ENCODE assay signal across 9 cellular contexts in genomic region chr10:22908837-22909236, GRCh38. TPM values are rescaled to one million over a fixed set of nuclear protein-coding genes. Genes with fewer than 3 reads are reported as not detected.
"Had no signal": no experiment of that assay in that cellular context is flagged by ENCODE, and none has a peak within 500 bp of the region (broad histone marks: within the 10 kb centered on the region; RNA-seq: fewer than 3 reads in every experiment).

No MANE protein-coding gene starts in this region.

- FAIRE-seq: HepG2, HTR-8/SVneo had no signal

- DNase-seq: IMR-90, KBM-7, KG1 had no signal

- H3K9ac ChIP-seq: KMS-11 had no signal

- H3K27ac ChIP-seq: HL-60, KMS-11 had no signal

- ATAC-seq: HepG2 had no signal

- H3K4me2 ChIP-seq: KMS-11 had no signal

RNA-seq across cellular contexts. Expression of gene ARMC3, which starts 19.0 kb away (rescaled TPM):
- total RNA-seq: HepG2, HT-29, HT1080, IMR-90 had no signal
- polyA plus RNA-seq: HepG2, IMR-90 had no signal
